ENCODE assay signal across 7 cellular contexts in the genomic region with DNA sequence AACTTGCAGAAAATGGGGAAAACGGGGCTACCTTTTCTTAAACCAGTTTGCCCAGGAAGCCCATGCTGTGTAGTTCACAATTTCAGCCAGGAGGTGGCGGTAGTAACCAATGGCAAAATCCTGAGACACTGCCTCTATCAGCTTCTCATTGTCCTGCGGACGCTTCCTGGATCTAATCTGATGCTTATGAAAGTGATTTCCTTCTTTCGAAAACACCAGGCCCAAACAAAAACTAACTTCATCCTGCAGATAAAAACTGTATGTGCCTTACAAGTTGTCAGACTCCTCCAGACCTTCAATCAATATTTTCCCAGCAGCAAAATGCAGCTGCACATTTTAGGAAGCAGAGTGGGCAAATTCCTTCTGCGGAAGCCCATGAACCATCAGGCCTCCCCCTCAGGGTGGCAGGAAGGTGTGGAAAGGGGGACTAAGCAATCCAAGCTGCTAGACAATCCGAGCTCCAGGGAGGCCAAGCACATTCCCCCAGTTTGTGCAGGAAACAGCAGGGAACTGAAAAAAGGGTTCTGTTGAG.
A peak's percentile ranks its signal among the peaks of the same experiment; 100 is the strongest.
DNase-seq lines count a peak whose midpoint lies in the region; ATAC-seq and TF ChIP-seq lines count a peak whose summit lies in the region.

No MANE protein-coding gene starts in this region.

- peaks cover 7% of the 10 kb centered on the region for H3K27me3 Mint-ChIP-seq in nephron progenitor cell (ENCODE audit: low read depth, poor library complexity)
- peaks cover 8% of the 10 kb centered on the region for H3K27me3 Mint-ChIP-seq in stimulated activated naive CD8-positive, alpha-beta T cell treated with anti-CD3 and anti-CD28 coated beads, Interleukin-15, amount 100 ng/mL, for 72 hours

- peaks cover 48% of the 10 kb centered on the region for H3K4me1 Mint-ChIP-seq in nephron progenitor cell
- peaks cover 20% of the 10 kb centered on the region for H3K4me1 Mint-ChIP-seq in stimulated activated naive CD8-positive, alpha-beta T cell treated with anti-CD3 and anti-CD28 coated beads, Interleukin-15, amount 100 ng/mL, for 72 hours

- no peaks in the 10 kb centered on the region; the same call in 1 of the 2 replicates for H3K27me3 ChIP-seq in IMR-90 (ENCODE audit: control insufficient read depth, insufficient read depth, low read length)

- DNase-seq in IMR-90 (peak; percentile 69), OCI-M1 (lab: John Stamatoyannopoulos, UW) (peak; percentile 95), activated T-cell treated with anti-CD3 and anti-CD28 coated beads for 48 hours (ENCODE audit: low read depth) (peak; percentile 68), fibroblast of gingiva (ENCODE audit: low read depth) (peak; percentile 62), nephron progenitor cell (peak; percentile 86)
- peak; percentile 70 to 71 for DNase-seq in stimulated activated naive CD8-positive, alpha-beta T cell treated with anti-CD3 and anti-CD28 coated beads, Interleukin-15, amount 100 ng/mL, for 72 hours

- intact Hi-C loops in IMR-90 (cut with micrococcal nuclease), result loop anchor here (1.0 to 5.0 kb wide), 4 partner anchors 429 to 940 kb away; no protein-coding TSS in a partner anchor

- H2AFZ ChIP-seq in IMR-90 (replicated peaks; ENCODE audit: low read length, poor library complexity), result peak overlapping the region; percentile 17

- peak overlapping the region in 1 of 2 experiments; percentile 53; a peak in 2 of 4 replicates for H4K8ac ChIP-seq in IMR-90 (ENCODE audit: low read depth in 2 of 2, low read length in 2 of 2)

- no peak overlapping the region for H3K27ac ChIP-seq in IMR-90 (ENCODE audit: insufficient read depth, low read length)

- no TSS peak for BruUV-seq in IMR-90 (replicated peaks; lab: Mats Ljungman, UMichigan)

- ATAC-seq in IMR-90 (ENCODE audit: low read depth), result peak; percentile 98
- peak; percentile 66 for ATAC-seq in stimulated activated naive CD8-positive, alpha-beta T cell treated with anti-CD3 and anti-CD28 coated beads, Interleukin-15, amount 100 ng/mL, for 72 hours

- no peak overlapping the region for H4K91ac ChIP-seq in IMR-90 (ENCODE audit: insufficient read depth, low read depth, low read length)

- H2BK5ac ChIP-seq in IMR-90 (ENCODE audit: low read depth, low read length, poor library complexity, severe bottlenecking), result no peak overlapping the region

- H3K56ac ChIP-seq in IMR-90 (ENCODE audit: extremely low read depth, insufficient read depth, low read length), result no peak overlapping the region

- no peak overlapping the region for H3K9ac ChIP-seq in IMR-90 (ENCODE audit: low read depth, low read length)

- no peak overlapping the region for H3K4ac ChIP-seq in IMR-90 (ENCODE audit: low read depth, low read length)

- H2BK120ac ChIP-seq in IMR-90 (ENCODE audit: low read depth, low read length), result no peak overlapping the region

- H2AK5ac ChIP-seq in IMR-90 (ENCODE audit: low read depth, low read length), result no peak overlapping the region

- H3K4me1 ChIP-seq in IMR-90 (ENCODE audit: control insufficient read depth, insufficient read depth, low read length), result peaks cover 2% of the 10 kb centered on the region; the same call in 1 of the 2 replicates

- no peak overlapping the region for H2AK9ac ChIP-seq in IMR-90 (replicated peaks; ENCODE audit: low read depth, low read length, poor library complexity)

- no peak overlapping the region for H2BK20ac ChIP-seq in IMR-90 (ENCODE audit: low read depth, low read length)

- CTCF ChIA-PET in IMR-90 (lab: Yijun Ruan, JAX), result interaction anchor here (0.6 to 2.0 kb wide), 6 partner anchors 12 to 594 kb away, joined by 3 to 6 read pairs (median 4); no protein-coding TSS in a partner anchor

- no peak overlapping the region for H3K4me3 ChIP-seq in IMR-90 (ENCODE audit: insufficient read depth, low read depth, low read length)

- no peak overlapping the region for H3K4me2 ChIP-seq in IMR-90 (ENCODE audit: low read depth, low read length)

- in situ Hi-C loops in IMR-90 (cut with MboI; ENCODE audit: low sequenced_read_pairs), result loop anchor here (10.0 to 25.0 kb wide), 2 partner anchors 568 to 935 kb away; no protein-coding TSS in a partner anchor

- no peaks in the 10 kb centered on the region for H3K36me3 ChIP-seq in IMR-90 (ENCODE audit: control insufficient read depth, insufficient read depth, low read length)

- no peak overlapping the region; the same call in 1 of the 2 replicates for H4K5ac ChIP-seq in IMR-90 (ENCODE audit: low read depth, low read length)

- no peak overlapping the region for H3K18ac ChIP-seq in IMR-90 (ENCODE audit: low read depth, low read length)

- H3K14ac ChIP-seq in IMR-90 (replicated peaks; ENCODE audit: low read depth, low read length), result no peak overlapping the region

- no peak overlapping the region for H2BK15ac ChIP-seq in IMR-90 (ENCODE audit: low read depth, low read length)

- TF ChIP-seq RAD21 in IMR-90 (IDR thresholded peaks at IDR 0.05; ENCODE audit: low read length), result peak; percentile 88

- no peak overlapping the region for H3K27ac Mint-ChIP-seq in nephron progenitor cell
- H3K27ac Mint-ChIP-seq in stimulated activated naive CD8-positive, alpha-beta T cell treated with anti-CD3 and anti-CD28 coated beads, Interleukin-15, amount 100 ng/mL, for 72 hours, result no peak overlapping the region

- POLR2A ChIA-PET in IMR-90 (lab: Charles Lee; ENCODE audit: unreplicated experiment), result no interaction called here

- WGBS in IMR-90 (ENCODE audit: extremely low coverage in 2 of 2, insufficient read length in 1 of 2), 2 experiments, result 0% methylated on average over 1 of the region's 7 CpGs; no CpG with 5 or more reads in 1 of the 2 experiments

- H3K9me3 ChIP-seq in IMR-90 (ENCODE audit: control insufficient read depth, insufficient read depth, low read length), result no peaks in the 10 kb centered on the region

- no peaks in the 10 kb centered on the region for H3K79me1 ChIP-seq in IMR-90 (ENCODE audit: low read depth in 1 of 2, low read length in 2 of 2)

- dilution Hi-C loops in IMR-90 (cut with HindIII; ENCODE audit: low sequenced_read_pairs, unreplicated experiment), result no loop called here

- TF ChIP-seq POLR2A in IMR-90 (IDR thresholded peaks at IDR 0.05; ENCODE audit: low read depth, low read length), result no peak

- TF ChIP-seq CTCF in GM12872 (IDR thresholded peaks at IDR 0.05; ENCODE audit: insufficient read depth, low read depth, low read length), result peak; percentile 92
- peak; percentile 90 for TF ChIP-seq CTCF in IMR-90 (conservative IDR thresholded peaks at IDR 0.05; ENCODE audit: low read depth, low read length)
- TF ChIP-seq CTCF in nephron progenitor cell (IDR thresholded peaks at IDR 0.05), result peak; percentile 98

- no peaks in the 10 kb centered on the region for H4K20me1 ChIP-seq in IMR-90 (ENCODE audit: insufficient read depth, low read length)

- peaks cover 6% of the 10 kb centered on the region for H3K9me3 Mint-ChIP-seq in nephron progenitor cell
- peaks cover 5 to 7% of the 10 kb centered on the region in 2 donors for H3K9me3 Mint-ChIP-seq in stimulated activated naive CD8-positive, alpha-beta T cell treated with anti-CD3 and anti-CD28 coated beads, Interleukin-15, amount 100 ng/mL, for 72 hours

- no peak overlapping the region for H3K4me3 Mint-ChIP-seq in nephron progenitor cell
- peak overlapping the region in 1 of 2 donors; percentile 48 for H3K4me3 Mint-ChIP-seq in stimulated activated naive CD8-positive, alpha-beta T cell treated with anti-CD3 and anti-CD28 coated beads, Interleukin-15, amount 100 ng/mL, for 72 hours

- no peak overlapping the region for H3K23ac ChIP-seq in IMR-90 (ENCODE audit: low read depth, low read length)

- H3K36me3 Mint-ChIP-seq in nephron progenitor cell (ENCODE audit: low read depth), result peaks cover 4% of the 10 kb centered on the region

- no peaks in the 10 kb centered on the region for H3K9me1 ChIP-seq in IMR-90 (ENCODE audit: insufficient read depth, low read length)

TF ChIP-seq in IMR-90, 13 proteins besides CTCF, POLR2A, EP300 and RAD21:
- TF ChIP-seq BHLHE40 (IDR thresholded peaks at IDR 0.05; ENCODE audit: low read depth, low read length), result no peak
- peak; percentile 76 for TF ChIP-seq SMC3 (IDR thresholded peaks at IDR 0.05; ENCODE audit: low read depth, low read length)
